ENCODE assay signal across 8 cellular contexts in the genomic region with DNA sequence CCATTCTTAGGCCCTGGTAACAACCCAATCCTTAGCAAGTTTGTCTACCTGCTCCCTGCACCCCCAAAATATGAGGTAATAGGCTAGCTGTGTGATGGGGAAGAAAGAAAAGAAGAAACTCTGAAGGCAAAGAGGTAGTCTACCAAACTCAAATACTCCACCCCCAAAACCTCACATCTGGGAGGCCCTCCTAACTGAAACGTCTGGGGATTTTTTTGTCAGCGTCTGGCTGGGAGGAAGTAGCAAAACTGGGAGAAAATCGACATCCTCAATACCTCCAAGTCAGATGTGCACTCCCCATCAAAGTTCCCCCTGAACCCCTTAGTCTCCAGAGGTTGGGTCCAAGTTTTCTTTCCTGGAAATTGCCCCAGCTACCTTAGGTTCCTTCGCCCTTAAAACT. TPM values are rescaled to one million over a fixed set of nuclear protein-coding genes. Genes with fewer than 3 reads are reported as not detected.
A peak's percentile ranks its signal among the peaks of the same experiment; 100 is the strongest.
DNase-seq lines count a peak whose midpoint lies in the region; ATAC-seq, FAIRE-seq and TF ChIP-seq lines count a peak whose summit lies in the region.

No MANE protein-coding gene starts in this region.

- no peak overlapping the region for H4K91ac ChIP-seq in IMR-90 (ENCODE audit: insufficient read depth, low read depth, low read length)

- peak overlapping the region; percentile 74 for H3K4me3 ChIP-seq in AG04450 (ENCODE audit: low read depth, low read length)
- H3K4me3 ChIP-seq in IMR-90 (ENCODE audit: insufficient read depth, low read depth, low read length) = peak overlapping the region; percentile 64
- peak overlapping the region; percentile 76 for H3K4me3 ChIP-seq in brain microvascular endothelial cell (ENCODE audit: low read depth, low read length)
- H3K4me3 ChIP-seq in muscle layer of colon (ENCODE audit: low read depth in 1 of 2, low read length in 2 of 2) = peak overlapping the region; percentile 63 to 91
- H3K4me3 ChIP-seq in small intestine (ENCODE audit: low read depth in 1 of 2, low read length in 2 of 2) = peak overlapping the region in 1 of 2 donors; percentile 70

- H3K14ac ChIP-seq in IMR-90 (replicated peaks; ENCODE audit: low read depth, low read length) = peak overlapping the region; percentile 63; the same call in 1 of the 2 replicates

- peak overlapping the region; percentile 78 for H3K9ac ChIP-seq in IMR-90 (ENCODE audit: low read depth, low read length)
- peak overlapping the region; percentile 70 for H3K9ac ChIP-seq in muscle layer of colon (ENCODE audit: low read length)

- H3K4me1 ChIP-seq in IMR-90 (ENCODE audit: control insufficient read depth, insufficient read depth, low read length) (no peaks in the 10 kb centered on the region), muscle layer of colon (ENCODE audit: insufficient read depth, low read length) (no peaks in the 10 kb centered on the region), small intestine (ENCODE audit: control insufficient read depth in 2 of 2, insufficient read depth in 1 of 2, low read depth in 1 of 2, low read length in 1 of 2) (no peaks in the 10 kb centered on the region)

- CTCF ChIA-PET in AG04450 (lab: Charles Lee) = interaction anchor here (0.6 kb wide), 1 partner anchor 486 kb away, joined by 3 read pairs; no protein-coding TSS in a partner anchor
- CTCF ChIA-PET in IMR-90 (lab: Yijun Ruan, JAX) = interaction anchor here (1.0 kb wide), 1 partner anchor 29 kb away, joined by 4 read pairs; no protein-coding TSS in a partner anchor

- no peak for TF ChIP-seq POLR2A in IMR-90 (IDR thresholded peaks at IDR 0.05; ENCODE audit: low read depth, low read length)

- H2BK20ac ChIP-seq in IMR-90 (ENCODE audit: low read depth, low read length) = no peak overlapping the region

- dilution Hi-C loops in IMR-90 (cut with HindIII; ENCODE audit: low sequenced_read_pairs, unreplicated experiment) = no loop called here

- H2AK5ac ChIP-seq in IMR-90 (ENCODE audit: low read depth, low read length) = no peak overlapping the region

- H3K23ac ChIP-seq in IMR-90 (ENCODE audit: low read depth, low read length) = no peak overlapping the region

- peak overlapping the region; percentile 82 for H3K4me2 ChIP-seq in IMR-90 (ENCODE audit: low read depth, low read length)

- H4K5ac ChIP-seq in IMR-90 (ENCODE audit: low read depth, low read length) = no peak overlapping the region

- peak overlapping the region; percentile 93 for H3K27ac ChIP-seq in AG04450 (ENCODE audit: low read depth, low read length)
- 0 out of 2 replicates have a peak overlapping the region, but pooled peaks have one; percentile 48 for H3K27ac ChIP-seq in IMR-90 (ENCODE audit: insufficient read depth, low read length)
- peak overlapping the region; percentile 97 for H3K27ac ChIP-seq in brain microvascular endothelial cell
- H3K27ac ChIP-seq in muscle layer of colon (ENCODE audit: low read depth, low read length) = no peak overlapping the region
- H3K27ac ChIP-seq in small intestine (ENCODE audit: low read depth in 1 of 2, low read length in 1 of 2) = no peak overlapping the region

- no peak for DNase-seq in AG04450 (ENCODE audit: low read depth, low spot score)
- no peak for DNase-seq in IMR-90
- no peak for DNase-seq in brain microvascular endothelial cell
- DNase-seq in small intestine = no peak
- no peak for DNase-seq in EL
- DNase-seq in activated CD8-positive, alpha-beta memory T cell treated with anti-CD3 and anti-CD28 coated beads, Interleukin-2, amount 50 U/mL, for 4 hours = no peak

- POLR2A ChIA-PET in AG04450 (lab: Yijun Ruan, JAX) (interaction anchor here (1.2 kb wide), 1 partner anchor 16 kb away, joined by 4 read pairs; no protein-coding TSS in a partner anchor), IMR-90 (lab: Charles Lee; ENCODE audit: unreplicated experiment) (interaction anchor here (0.7 kb wide), 1 partner anchor 182 kb away, joined by 3 read pairs; no protein-coding TSS in a partner anchor)

- no peak overlapping the region for H2BK120ac ChIP-seq in IMR-90 (ENCODE audit: low read depth, low read length)

- no peak overlapping the region for H3K18ac ChIP-seq in IMR-90 (ENCODE audit: low read depth, low read length)

- no peak overlapping the region for H2AFZ ChIP-seq in IMR-90 (replicated peaks; ENCODE audit: low read length, poor library complexity)

- TF ChIP-seq CTCF in AG04450 (IDR thresholded peaks at IDR 0.05; ENCODE audit: low read depth, low read length) = no peak
- no peak for TF ChIP-seq CTCF in IMR-90 (conservative IDR thresholded peaks at IDR 0.05; ENCODE audit: low read depth, low read length)
- TF ChIP-seq CTCF in brain microvascular endothelial cell (IDR thresholded peaks at IDR 0.05; ENCODE audit: low read depth, low read length, missing control alignments) = no peak

- peaks cover 8% of the 10 kb centered on the region; the same call in 1 of the 2 replicates for H4K20me1 ChIP-seq in IMR-90 (ENCODE audit: insufficient read depth, low read length)

- no peaks in the 10 kb centered on the region for H3K9me1 ChIP-seq in IMR-90 (ENCODE audit: insufficient read depth, low read length)

- ATAC-seq in IMR-90 (ENCODE audit: low read depth) (no peak), HG03025 (IDR thresholded peaks at IDR 0.05; ENCODE audit: low FRiP score, unreplicated experiment) (no peak)

- no TSS peak for BruUV-seq in IMR-90 (replicated peaks; lab: Mats Ljungman, UMichigan)

- no peaks in the 10 kb centered on the region; the same call in 1 of the 2 replicates for H3K9me3 ChIP-seq in AG04450 (ENCODE audit: control insufficient read depth, insufficient read depth, low read length)
- H3K9me3 ChIP-seq in IMR-90 (ENCODE audit: control insufficient read depth, insufficient read depth, low read length) = no peaks in the 10 kb centered on the region
- H3K9me3 ChIP-seq in muscle layer of colon (ENCODE audit: low read length) = no peaks in the 10 kb centered on the region
- H3K9me3 ChIP-seq in small intestine (ENCODE audit: control insufficient read depth, low read depth) = no peaks in the 10 kb centered on the region

- no peak for TF ChIP-seq RAD21 in IMR-90 (IDR thresholded peaks at IDR 0.05; ENCODE audit: low read length)

- H2AK9ac ChIP-seq in IMR-90 (replicated peaks; ENCODE audit: low read depth, low read length, poor library complexity) = no peak overlapping the region

- H3K36me3 ChIP-seq in IMR-90 (ENCODE audit: control insufficient read depth, insufficient read depth, low read length) (no peaks in the 10 kb centered on the region), brain microvascular endothelial cell (replicated peaks) (peaks cover 2% of the 10 kb centered on the region), muscle layer of colon (ENCODE audit: insufficient read depth, low read length) (no peaks in the 10 kb centered on the region), small intestine (ENCODE audit: control insufficient read depth in 2 of 2, insufficient read depth in 2 of 2, low read length in 2 of 2) (no peaks in the 10 kb centered on the region)

- intact Hi-C loops in IMR-90 (cut with micrococcal nuclease) = loop anchor here (5.0 kb wide), 2 partner anchors 101 to 216 kb away; a partner anchor contains a TSS

- in situ Hi-C loops in IMR-90 (cut with MboI; ENCODE audit: low sequenced_read_pairs) = no loop called here
- in situ Hi-C loops in brain microvascular endothelial cell (cut with HindIII; ENCODE audit: low pct_ligation_motif_present, low sequenced_read_pairs) = no loop called here

- no peak overlapping the region for H3K4ac ChIP-seq in IMR-90 (ENCODE audit: low read depth, low read length)

- no peaks in the 10 kb centered on the region for H3K27me3 ChIP-seq in AG04450 (ENCODE audit: control insufficient read depth, insufficient read depth, low read length)
- 0 out of 2 replicates have a peak, but pooled peaks cover under 1% of the 10 kb centered on the region for H3K27me3 ChIP-seq in IMR-90 (ENCODE audit: control insufficient read depth, insufficient read depth, low read length)
- H3K27me3 ChIP-seq in brain microvascular endothelial cell (replicated peaks) = no peaks in the 10 kb centered on the region
- no peaks in the 10 kb centered on the region for H3K27me3 ChIP-seq in muscle layer of colon (ENCODE audit: control insufficient read depth in 1 of 2, insufficient read depth in 2 of 2, low read length in 2 of 2)
- no peaks in the 10 kb centered on the region for H3K27me3 ChIP-seq in small intestine (ENCODE audit: control insufficient read depth in 2 of 2, insufficient read depth in 2 of 2, low read length in 2 of 2)

- no CpG with 5 or more reads among the region's 4 CpGs for WGBS in IMR-90 (ENCODE audit: extremely low coverage in 2 of 2, insufficient read length in 1 of 2), 2 experiments
- 1 to 33% (median 13%) methylated on average over 4 of the region's 4 CpGs for WGBS in small intestine, 3 donors

- no peak overlapping the region for H2BK5ac ChIP-seq in IMR-90 (ENCODE audit: low read depth, low read length, poor library complexity, severe bottlenecking)

- no peak overlapping the region for H3K56ac ChIP-seq in IMR-90 (ENCODE audit: extremely low read depth, insufficient read depth, low read length)

- H3K79me1 ChIP-seq in IMR-90 (ENCODE audit: low read depth in 1 of 2, low read length in 2 of 2) = peaks cover 0 to 16% of the 10 kb centered on the region in 2 experiments; a peak in 2 of 4 replicates

- 0 out of 4 replicates have a peak overlapping the region, but pooled peaks of 1 of the 2 experiments have one; percentile 0 for H4K8ac ChIP-seq in IMR-90 (ENCODE audit: low read depth in 2 of 2, low read length in 2 of 2)

- no peak overlapping the region for H2BK15ac ChIP-seq in IMR-90 (ENCODE audit: low read depth, low read length)

- FAIRE-seq in small intestine (lab: Jason Lieb, UNC) = no peak

TF ChIP-seq in IMR-90, 13 proteins besides CTCF, POLR2A, EP300 and RAD21 (continues in another document):
- TF ChIP-seq RCOR1 (IDR thresholded peaks at IDR 0.05; ENCODE audit: insufficient replicate concordance, low read length) (no peak), MXI1 (IDR thresholded peaks at IDR 0.05; ENCODE audit: borderline replicate concordance, low read depth, low read length) (no peak), FOS (IDR thresholded peaks at IDR 0.05; ENCODE audit: low read depth, low read length) (no peak), MAFK (IDR thresholded peaks at IDR 0.05; ENCODE audit: low read depth, low read length) (no peak)
- TF ChIP-seq, protein P1, sequence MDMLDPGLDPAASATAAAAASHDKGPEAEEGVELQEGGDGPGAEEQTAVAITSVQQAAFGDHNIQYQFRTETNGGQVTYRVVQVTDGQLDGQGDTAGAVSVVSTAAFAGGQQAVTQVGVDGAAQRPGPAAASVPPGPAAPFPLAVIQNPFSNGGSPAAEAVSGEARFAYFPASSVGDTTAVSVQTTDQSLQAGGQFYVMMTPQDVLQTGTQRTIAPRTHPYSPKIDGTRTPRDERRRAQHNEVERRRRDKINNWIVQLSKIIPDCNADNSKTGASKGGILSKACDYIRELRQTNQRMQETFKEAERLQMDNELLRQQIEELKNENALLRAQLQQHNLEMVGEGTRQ (IDR thresholded peaks at IDR 0.05; ENCODE audit: low read depth, low read length) = no peak

RNA-seq across cellular contexts. Expression of a gene that starts 1.0 kb away (rescaled TPM):
- polyA plus RNA-seq in AG04450 (2011; rRNA removed) (131 and 155 TPM in 2 replicates), IMR-90 (2012; rRNA removed) (71.8 and 78.1 TPM in 2 replicates), small intestine (10 to 100 TPM; 16.5 to 39.1 (median 30.0) TPM)
- 51.9 and 96.5 TPM in 2 replicates for polyA minus RNA-seq in AG04450 (2011; rRNA and poly(A)+ RNA removed)
- 114 and 129 TPM in 2 replicates for total RNA-seq in IMR-90 (2012; rRNA removed)
- 17.4 and 27.4 TPM in 2 replicates for polyA plus RNA-seq in IMR-90 (2012; cell fraction: cytosol; rRNA removed)
- 6.0 and 36.8 TPM in 2 replicates for polyA plus RNA-seq in IMR-90 (2012; cell fraction: nucleus; rRNA removed; ENCODE audit: low replicate concordance)

Comparison
In these comparisons a context has a peak if more than half of its experiments do, and no peak if none do; other contexts are left out.
1. H3K27ac ChIP-seq: peak in AG04450 (single experiment), IMR-90 (single experiment) and brain microvascular endothelial cell (single experiment); none in muscle layer of colon (single experiment) and small intestine (0 of 2).